Comparison of ENCODE assay signal across 5 cellular contexts in the genomic region with DNA sequence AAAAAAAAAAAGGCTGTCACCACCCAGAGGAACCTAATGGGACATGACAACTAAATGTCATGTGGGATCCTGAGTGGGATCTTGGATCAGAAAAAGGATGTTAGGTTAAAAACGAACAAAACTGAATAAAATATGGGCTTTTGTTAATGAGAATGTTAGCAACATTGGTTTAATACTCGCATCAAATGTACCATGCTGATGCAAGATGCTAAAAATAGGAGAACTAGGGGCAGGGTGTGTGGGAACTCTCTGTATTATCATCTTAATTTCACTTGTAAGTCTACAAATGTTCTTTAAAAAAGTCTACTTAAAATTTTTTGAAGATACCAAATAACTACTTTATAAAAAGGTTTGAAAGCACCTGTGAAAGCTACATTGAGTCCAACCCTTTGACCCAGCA.
"Had no signal": no experiment of that assay in that cellular context is flagged by ENCODE, and none has a peak within 500 bp of the region (broad histone marks: within the 10 kb centered on the region; RNA-seq: fewer than 3 reads in every experiment).

No MANE protein-coding gene starts in this region.

- ATAC-seq: HepG2, K562 had no signal

- DNase-seq: IMR-90, KBM-7, KG1 had no signal
